Comparison of ENCODE assay signal across 8 cellular contexts in genomic region chr1:55216078-55216477, GRCh38. TPM values are rescaled to one million over a fixed set of nuclear protein-coding genes. Genes with fewer than 3 reads are reported as not detected.
DNase-seq lines count a peak whose midpoint lies in the region; ATAC-seq, FAIRE-seq and TF ChIP-seq lines count a peak whose summit lies in the region.

No MANE protein-coding gene starts in this region.

- TF ChIP-seq RAD21 in HepG2 (CRISPR knock-in tag; IDR thresholded peaks at IDR 0.05) = no peak

- H3K27me3 Mint-ChIP-seq in activated T-cell treated with anti-CD3 and anti-CD28 coated beads, Interleukin-2, amount 50 U/mL, for 72 hours (ENCODE audit: low read depth) = no peaks in the 10 kb centered on the region

- intact Hi-C loops in HepG2 (cut with micrococcal nuclease; ENCODE audit: unreplicated experiment) = loop anchor here (10.0 kb wide), 1 partner anchor 51 kb away; no protein-coding TSS in a partner anchor

- H3K27ac ChIP-seq in HepG2 (ENCODE audit: extremely low read length, insufficient read depth, low read length) = peak overlapping the region; percentile 90
- H3K27ac ChIP-seq in tibial nerve = peak overlapping the region; percentile 85 to 98 (median 95)

- H3K4me1 Mint-ChIP-seq in activated T-cell treated with anti-CD3 and anti-CD28 coated beads, Interleukin-2, amount 50 U/mL, for 72 hours (ENCODE audit: low read depth) = peaks cover 57% of the 10 kb centered on the region

- peak overlapping the region; percentile 93 for H3K4me2 ChIP-seq in HepG2 (ENCODE audit: low read depth, low read length)

- no peak for FAIRE-seq in HepG2 (lab: Jason Lieb, UNC)

- CTCF ChIA-PET in HepG2 (lab: Yijun Ruan, JAX; ENCODE audit: low intra/inter-chr PET ratio, low total read pairs) = no interaction called here

- TF ChIP-seq CTCF in HepG2 (CRISPR knock-in tag; IDR thresholded peaks at IDR 0.05) = no peak
- TF ChIP-seq CTCF in tibial nerve (IDR thresholded peaks at IDR 0.05) = no peak

- H3K36me3 ChIP-seq in adipocyte (ENCODE audit: control insufficient read depth, insufficient read depth, low read length, severe bottlenecking) (no peaks in the 10 kb centered on the region), HepG2 (replicated peaks in 1 of 2; ENCODE audit: control insufficient read depth in 1 of 2, insufficient read depth in 2 of 2, low read length in 2 of 2) (no peaks in the 10 kb centered on the region; a peak in 1 of 5 replicates), tibial nerve (no peaks in the 10 kb centered on the region)

- in situ Hi-C loops in HepG2 (cut with HindIII; ENCODE audit: extremely low pct_ligation_motif_present, low pct_unique_long_range_greater_than_20kb) = no loop called here

- DNase-seq in activated T-cell treated with anti-CD3 and anti-CD28 coated beads, Interleukin-2, amount 50 U/mL, for 72 hours = no peak
- no peak for DNase-seq in activated T-cell treated with anti-CD3 and anti-CD28 coated beads, Interleukin-2, amount 50 U/mL, for 1 hour
- DNase-seq in adipocyte (ENCODE audit: low read depth) (no peak), HepG2 (ENCODE audit: low spot score) (no peak), tibial nerve (ENCODE audit: low spot score in 2 of 2) (no peak), DMS153 treated with DMSO at 0.1 percent for 48 hours (lab: John Stamatoyannopoulos, UW; ENCODE audit: unreplicated experiment) (no peak), NCI-H345 treated with DMSO at 0.1 percent for 48 hours (lab: John Stamatoyannopoulos, UW; ENCODE audit: unreplicated experiment) (no peak)

- H3K27me3 ChIP-seq in adipocyte (replicated peaks; ENCODE audit: control insufficient read depth, insufficient read depth, low read length) = no peaks in the 10 kb centered on the region
- H3K27me3 ChIP-seq in HepG2 (ENCODE audit: control insufficient read depth in 1 of 2, insufficient read depth in 2 of 2, low read length in 2 of 2) = no peaks in the 10 kb centered on the region; a peak in 1 of 5 replicates
- H3K27me3 ChIP-seq in tibial nerve = no peaks in the 10 kb centered on the region

- H3K4me3 Mint-ChIP-seq in activated T-cell treated with anti-CD3 and anti-CD28 coated beads, Interleukin-2, amount 50 U/mL, for 72 hours = peak overlapping the region; percentile 95 to 96

- peak overlapping the region; percentile 7 for H2AFZ ChIP-seq in HepG2 (ENCODE audit: low read length)

- TSS peak; percentile 85 for BruUV-seq in HepG2 (replicated peaks; lab: Mats Ljungman, UMichigan)

- peak overlapping the region; percentile 99 for H3K27ac Mint-ChIP-seq in activated T-cell treated with anti-CD3 and anti-CD28 coated beads, Interleukin-2, amount 50 U/mL, for 72 hours

- H3K36me3 Mint-ChIP-seq in activated T-cell treated with anti-CD3 and anti-CD28 coated beads, Interleukin-2, amount 50 U/mL, for 72 hours (ENCODE audit: insufficient read depth in 2 of 2) = peaks cover 1 to 10% of the 10 kb centered on the region in 2 donors

- ATAC-seq in activated T-cell treated with anti-CD3 and anti-CD28 coated beads, Interleukin-2, amount 50 U/mL, for 72 hours (replicated peaks in 1 of 2) = no peak
- no peak for ATAC-seq in HepG2
- no peak for ATAC-seq in GM21367 (IDR thresholded peaks at IDR 0.05; ENCODE audit: unreplicated experiment)

- H3K4me1 ChIP-seq in adipocyte (ENCODE audit: control insufficient read depth, insufficient read depth, low read length) (peaks cover 26% of the 10 kb centered on the region), HepG2 (ENCODE audit: insufficient read depth, low read length) (peaks cover 43% of the 10 kb centered on the region), tibial nerve (peaks cover 0 to 54% (median 28%) of the 10 kb centered on the region in 4 donors)

- H3K9me3 ChIP-seq in adipocyte (ENCODE audit: control insufficient read depth, low read length) (no peaks in the 10 kb centered on the region), HepG2 (ENCODE audit: low read length) (no peaks in the 10 kb centered on the region), tibial nerve (no peaks in the 10 kb centered on the region)

- no peak for TF ChIP-seq POLR2A in HepG2 (IDR thresholded peaks at IDR 0.05; ENCODE audit: insufficient read depth in 1 of 2, low read depth in 2 of 2, low read length in 2 of 2)
- TF ChIP-seq POLR2A in tibial nerve (IDR thresholded peaks at IDR 0.05) = no peak

- H3K79me2 ChIP-seq in HepG2 (ENCODE audit: insufficient read depth, low read length) = peaks cover 45% of the 10 kb centered on the region

- POLR2A ChIA-PET in HepG2 (lab: Yijun Ruan, JAX) = interaction anchor here (1.1 to 3.8 kb wide), 2 partner anchors 17 to 29 kb away, joined by 3 to 26 read pairs; no protein-coding TSS in a partner anchor

- TF ChIP-seq EP300 in HepG2 (IDR thresholded peaks at IDR 0.05; ENCODE audit: low read depth in 2 of 2, low read length in 2 of 2) (no peak), HepG2 (CRISPR knock-in tag; IDR thresholded peaks at IDR 0.05; ENCODE audit: borderline replicate concordance) (no peak), tibial nerve (IDR thresholded peaks at IDR 0.05) (no peak)

- H3K9ac ChIP-seq in adipocyte (ENCODE audit: low read length) = peak overlapping the region; percentile 98
- peak overlapping the region; percentile 97 for H3K9ac ChIP-seq in HepG2 (ENCODE audit: insufficient read depth, low read depth, low read length)

- H3K9me3 Mint-ChIP-seq in activated T-cell treated with anti-CD3 and anti-CD28 coated beads, Interleukin-2, amount 50 U/mL, for 72 hours = no peaks in the 10 kb centered on the region

- H4K20me1 ChIP-seq in HepG2 (ENCODE audit: insufficient read depth, low read length) = no peaks in the 10 kb centered on the region

- WGBS in HepG2 (ENCODE audit: low lambda C conversion rate) = 11% methylated on average over 10 of the region's 10 CpGs
- WGBS in tibial nerve, 2 donors = 19 to 25% methylated on average over 10 of the region's 10 CpGs

- peak overlapping the region; percentile 99 for H3K4me3 ChIP-seq in adipocyte (ENCODE audit: low read length)
- peak overlapping the region; percentile 87 to 98 (median 94) for H3K4me3 ChIP-seq in HepG2 (replicated peaks in 1 of 3; ENCODE audit: insufficient read depth in 1 of 3, low read depth in 2 of 3, low read length in 3 of 3)
- H3K4me3 ChIP-seq in tibial nerve = peak overlapping the region; percentile 43 to 96 (median 74)

TF ChIP-seq in HepG2, 621 proteins besides CTCF, POLR2A, EP300 and RAD21:
- TF ChIP-seq KAT2B (IDR thresholded peaks at IDR 0.05; ENCODE audit: borderline replicate concordance, low read depth, low read length) = no peak
- 0 out of 2 replicates have a peak, but pooled peaks have one; percentile 7 for TF ChIP-seq ZNF670 (CRISPR knock-in tag; IDR thresholded peaks at IDR 0.05; ENCODE audit: borderline replicate concordance)
- TF ChIP-seq KDM2A (CRISPR knock-in tag; IDR thresholded peaks at IDR 0.05; ENCODE audit: borderline replicate concordance, low read depth) = no peak
- no peak for TF ChIP-seq ZNF768 (CRISPR knock-in tag; IDR thresholded peaks at IDR 0.05)
- peak; percentile 2 for TF ChIP-seq ZNF18 (CRISPR knock-in tag; IDR thresholded peaks at IDR 0.05; ENCODE audit: insufficient replicate concordance)
- 0 out of 2 replicates have a peak, but pooled peaks have one; percentile 9 for TF ChIP-seq MLX (CRISPR knock-in tag; IDR thresholded peaks at IDR 0.05)
- TF ChIP-seq RORA (CRISPR knock-in tag; IDR thresholded peaks at IDR 0.05) = 0 out of 2 replicates have a peak, but pooled peaks have one; percentile 35

RNA-seq across cellular contexts. Expression of gene USP24, which starts 0.9 kb away (rescaled TPM):
- 10 to 100 TPM; 46.1 to 46.2 TPM for total RNA-seq in activated T-cell treated with anti-CD3 and anti-CD28 coated beads, Interleukin-2, amount 50 U/mL, for 72 hours
- total RNA-seq in HepG2 (2016; rRNA removed; fragmentation: Illumina TruSeq; extraction: Trizol) (47.6 and 59.5 TPM in 2 replicates), tibial nerve (10 to 100 TPM; 46.8 to 63.8 (median 55.7) TPM)
- total RNA-seq in HepG2 (2016; cell fraction: cytosol; rRNA removed; fragmentation: Illumina TruSeq; extraction: Trizol; ENCODE audit: low read depth) = 4.1 and 5.1 TPM in 2 replicates
- 41.1 and 53.7 TPM in 2 replicates for total RNA-seq in HepG2 (2016; cell fraction: insoluble cytoplasmic fraction; rRNA removed; fragmentation: Illumina TruSeq; extraction: Trizol)
- 12.0 and 12.6 TPM in 2 replicates for total RNA-seq in HepG2 (2016; cell fraction: membrane; rRNA removed; fragmentation: Illumina TruSeq; extraction: Trizol)
- 76.5 and 77.4 TPM in 2 replicates for total RNA-seq in HepG2 (2016; cell fraction: nucleus; rRNA removed; fragmentation: Illumina TruSeq; extraction: Trizol)
- 17.2 and 18.8 TPM in 2 replicates for polyA plus RNA-seq in HepG2 (2011; rRNA removed)
- polyA plus RNA-seq in HepG2 (2011; cell fraction: cytosol; rRNA removed) = 9.7 and 11.6 TPM in 2 replicates
- polyA plus RNA-seq in HepG2 (2011; cell fraction: nucleus; rRNA removed) = 39.7 and 46.5 TPM in 2 replicates
- 24.9 and 34.6 TPM in 2 replicates for polyA plus RNA-seq in HepG2 (2012)
- 1.2 and 1.6 TPM in 2 replicates for polyA plus RNA-seq in HepG2 (2016; cell fraction: cytosol; fragmentation: Illumina TruSeq; extraction: Trizol; ENCODE audit: low read depth)
- polyA plus RNA-seq in HepG2 (2016; cell fraction: insoluble cytoplasmic fraction; fragmentation: Illumina TruSeq; extraction: Trizol; ENCODE audit: low read depth) = 34.7 and 34.9 TPM in 2 replicates
- 3.3 and 5.2 TPM in 2 replicates for polyA plus RNA-seq in HepG2 (2016; cell fraction: membrane; fragmentation: Illumina TruSeq; extraction: Trizol; ENCODE audit: low read depth)
- polyA plus RNA-seq in HepG2 (2016; cell fraction: nucleus; fragmentation: Illumina TruSeq; extraction: Trizol; ENCODE audit: insufficient read depth, low read depth) = 84.4 and 87.2 TPM in 2 replicates
- 35.1 and 36.7 TPM in 2 replicates for polyA minus RNA-seq in HepG2 (2011; rRNA and poly(A)+ RNA removed; ENCODE audit: low replicate concordance)
- polyA minus RNA-seq in HepG2 (2011; cell fraction: cytosol; rRNA and poly(A)+ RNA removed) = 23.3 and 27.0 TPM in 2 replicates
- polyA minus RNA-seq in HepG2 (2011; cell fraction: nucleus; rRNA and poly(A)+ RNA removed) = 181 and 197 TPM in 2 replicates
